Comparison of ENCODE assay signal across 10 cellular contexts in genomic region chr5:143758750-143759149, GRCh38. TPM values are rescaled to one million over a fixed set of nuclear protein-coding genes. Genes with fewer than 3 reads are reported as not detected.
DNase-seq lines count a peak whose midpoint lies in the region; ATAC-seq and TF ChIP-seq lines count a peak whose summit lies in the region.
"Had no signal": no experiment of that assay in that cellular context is flagged by ENCODE, and none has a peak within 500 bp of the region (broad histone marks: within the 10 kb centered on the region; RNA-seq: fewer than 3 reads in every experiment).

No MANE protein-coding gene starts in this region.

- peaks cover 0 to 5% (median 0%) of the 10 kb centered on the region in 5 experiments for H3K9me3 Mint-ChIP-seq in brain

- H3K4me1 Mint-ChIP-seq in brain, result peaks cover 31% of the 10 kb centered on the region

- no peak for TF ChIP-seq POLR2A in erythroblast (IDR thresholded peaks at IDR 0.05; ENCODE audit: low read length)

- peak; percentile 60 for ATAC-seq in GM19397 (IDR thresholded peaks at IDR 0.05; ENCODE audit: unreplicated experiment)
- peak; percentile 75 for ATAC-seq in HG02981 (IDR thresholded peaks at IDR 0.05; ENCODE audit: unreplicated experiment)

- H3K27ac Mint-ChIP-seq in brain, result peak overlapping the region in 3 of 5 experiments; percentile 12 to 50 (median 24)

- DNase-seq in GM12864 (ENCODE audit: low read depth) (peak; percentile 69), NCI-H1048 (lab: John Stamatoyannopoulos, UW) (no peak), erythroblast (lab: John Stamatoyannopoulos, UW) (no peak), D341Med (ENCODE audit: low spot score) (no peak), hepatic stellate cell (ENCODE audit: low spot score) (no peak)
- DNase-seq: NCI-H1105 had no signal

- H3K27me3 Mint-ChIP-seq in brain, result no peaks in the 10 kb centered on the region

- no peak overlapping the region for H3K4me3 Mint-ChIP-seq in brain

- TF ChIP-seq CTCF in GM12864 (IDR thresholded peaks at IDR 0.05; ENCODE audit: low read depth, low read length, missing control alignments), result no peak
- no peak for TF ChIP-seq CTCF in brain (conservative IDR thresholded peaks at IDR 0.05)

- H3K36me3 Mint-ChIP-seq in brain, result no peaks in the 10 kb centered on the region

- no peak overlapping the region; the same call in 1 of the 2 replicates for H3K4me3 ChIP-seq in GM12864 (ENCODE audit: low read depth, low read length)
- H3K4me3 ChIP-seq: SK-N-MC had no signal

RNA-seq across cellular contexts. Expression of gene HMHB1, which starts 53.2 kb away (rescaled TPM):
- not detected for polyA plus RNA-seq in brain (ENCODE audit: insufficient read depth, low read depth, low replicate concordance)
